ENCODE assay signal across 27 cellular contexts in genomic region chr14:105576525-105577088, GRCh38. TPM values are rescaled to one million over a fixed set of nuclear protein-coding genes. Genes with fewer than 3 reads are reported as not detected.
DNase-seq lines count a peak whose midpoint lies in the region; ATAC-seq and TF ChIP-seq lines count a peak whose summit lies in the region.
"Had no signal": no experiment of that assay in that cellular context is flagged by ENCODE, and none has a peak within 500 bp of the region (broad histone marks: within the 10 kb centered on the region; RNA-seq: fewer than 3 reads in every experiment).

No MANE protein-coding gene starts in this region.

- H3K9me3 ChIP-seq in BLaER1 treated with 17β-estradiol and CSF1 and Interleukin-3, amounts not matched to agents 10 nM and 100 nM (replicated peaks in 1 of 11) = no peaks in the 10 kb centered on the region
- H3K9me3 ChIP-seq: left ventricle myocardium inferior, ovary, right atrium auricular region, tibial nerve had no signal

- POLR2A ChIA-PET in naive thymus-derived CD8-positive, alpha-beta T cell (lab: Charles Lee) = no interaction called here

- 0 out of 2 replicates have a peak, but pooled peaks have one; percentile 26 for TF ChIP-seq POLR2A in Raji (IDR thresholded peaks at IDR 0.05; ENCODE audit: insufficient read depth, low read depth, low read length)

- no peak overlapping the region for H3K4me3 ChIP-seq in BLaER1 treated with 17β-estradiol and CSF1 and Interleukin-3, amounts not matched to agents 10 nM and 100 nM
- peak overlapping the region; percentile 68 for H3K4me3 ChIP-seq in GM12865 (ENCODE audit: low read depth, low read length)
- H3K4me3 ChIP-seq: GM23338, K562, left ventricle myocardium inferior, ovary, right atrium auricular region, tibial nerve had no signal

- H3K27me3 Mint-ChIP-seq in memory B cell = no peaks in the 10 kb centered on the region
- H3K27me3 Mint-ChIP-seq in naive thymus-derived CD8-positive, alpha-beta T cell = peaks cover 0 to 9% (median 2%) of the 10 kb centered on the region in 5 donors
- H3K27me3 Mint-ChIP-seq: activated CD4-positive, alpha-beta memory T cell treated with anti-CD3 and anti-CD28 coated beads for 36 hours; CD4-positive, alpha-beta T cell had no signal

- H3K4me1 ChIP-seq in BLaER1 treated with 17β-estradiol and CSF1 and Interleukin-3, amounts not matched to agents 10 nM and 100 nM = peaks cover 0 to 53% (median 28%) of the 10 kb centered on the region in 10 experiments; a peak in 13 of 20 replicates
- H3K4me1 ChIP-seq: left ventricle myocardium inferior, right atrium auricular region, tibial nerve had no signal

- H3K36me3 ChIP-seq in BLaER1 treated with 17β-estradiol and CSF1 and Interleukin-3, amounts not matched to agents 10 nM and 100 nM = no peaks in the 10 kb centered on the region
- H3K36me3 ChIP-seq: left ventricle myocardium inferior, ovary, right atrium auricular region, tibial nerve had no signal

- no peaks in the 10 kb centered on the region for H4K20me1 ChIP-seq in BLaER1 treated with 17β-estradiol and CSF1 and Interleukin-3, amounts not matched to agents 10 nM and 100 nM

- H3K27me3 ChIP-seq in BLaER1 treated with 17β-estradiol and CSF1 and Interleukin-3, amounts not matched to agents 10 nM and 100 nM = 0 out of 22 replicates have a peak, but pooled peaks cover 0 to 5% (median 0%) of the 10 kb centered on the region in 11 experiments
- H3K27me3 ChIP-seq: ovary, right atrium auricular region, tibial nerve had no signal

- peak overlapping the region in 6 of 11 experiments; percentile 26 to 71 (median 63); a peak in 8 of 22 replicates for H3K4me2 ChIP-seq in BLaER1 treated with 17β-estradiol and CSF1 and Interleukin-3, amounts not matched to agents 10 nM and 100 nM
- H3K4me2 ChIP-seq: GM23338 had no signal

- peaks cover 44% of the 10 kb centered on the region for H3K4me1 Mint-ChIP-seq in memory B cell
- peaks cover 0 to 38% (median 9%) of the 10 kb centered on the region in 4 donors for H3K4me1 Mint-ChIP-seq in naive thymus-derived CD8-positive, alpha-beta T cell
- H3K4me1 Mint-ChIP-seq: GM23338, mesothelial cell of epicardium, WTC11 had no signal

- H3K4me3 Mint-ChIP-seq in memory B cell = peak overlapping the region; percentile 35
- H3K4me3 Mint-ChIP-seq in naive thymus-derived CD8-positive, alpha-beta T cell = no peak overlapping the region
- H3K4me3 Mint-ChIP-seq: activated CD4-positive, alpha-beta memory T cell treated with anti-CD3 and anti-CD28 coated beads for 36 hours; CD4-positive, alpha-beta T cell; GM23338; mesothelial cell of epicardium; natural killer cell treated with Interleukin-12 subunit alpha and Interleukin-12 subunit beta and Interleukin-15 and Interleukin-18, amount 100 ng/mL, for 72 hours; WTC11 had no signal

- no peaks in the 10 kb centered on the region for H3K9me3 Mint-ChIP-seq in memory B cell
- no peaks in the 10 kb centered on the region for H3K9me3 Mint-ChIP-seq in naive thymus-derived CD8-positive, alpha-beta T cell
- H3K9me3 Mint-ChIP-seq: activated CD4-positive, alpha-beta memory T cell treated with anti-CD3 and anti-CD28 coated beads for 36 hours; CD4-positive, alpha-beta T cell; natural killer cell treated with Interleukin-12 subunit alpha and Interleukin-12 subunit beta and Interleukin-15 and Interleukin-18, amount 100 ng/mL, for 72 hours had no signal

- TF ChIP-seq CTCF in GM12865 (IDR thresholded peaks at IDR 0.05; ENCODE audit: insufficient read depth, low read depth, low read length, missing control alignments) = no peak

- DNase-seq in GM12865 (ENCODE audit: low read depth) = no peak
- DNase-seq in memory B cell (ENCODE audit: low spot score in 2 of 2) = no peak
- no peak for DNase-seq in naive thymus-derived CD8-positive, alpha-beta T cell
- no peak for DNase-seq in NCI-H1694 treated with DMSO at 0.1 percent for 48 hours (lab: John Stamatoyannopoulos, UW)
- DNase-seq in NCI-H2196 (lab: John Stamatoyannopoulos, UW; ENCODE audit: unreplicated experiment) = no peak
- DNase-seq in HUDEP-2 (lab: John Stamatoyannopoulos, UW; ENCODE audit: unreplicated experiment in 76 of 76) = no peak
- DNase-seq: activated CD4-positive, alpha-beta memory T cell treated with anti-CD3 and anti-CD28 coated beads for 36 hours; amniotic stem cell; CD4-positive, alpha-beta T cell; cortex of kidney; DMS153; left ventricle myocardium inferior; NCI-H146; NCI-H524 treated with DMSO at 0.1 percent for 48 hours; ovary; RPMI8226; stimulated activated CD4-positive, alpha-beta T cell treated with anti-CD3 and anti-CD28 coated beads, Interleukin-4, amount 100 ng/mL, for 4 hours; T1000 had no signal

- peaks cover 2% of the 10 kb centered on the region for H3K36me3 Mint-ChIP-seq in memory B cell
- H3K36me3 Mint-ChIP-seq in naive thymus-derived CD8-positive, alpha-beta T cell = no peaks in the 10 kb centered on the region
- H3K36me3 Mint-ChIP-seq: activated CD4-positive, alpha-beta memory T cell treated with anti-CD3 and anti-CD28 coated beads for 36 hours; natural killer cell treated with Interleukin-12 subunit alpha and Interleukin-12 subunit beta and Interleukin-15 and Interleukin-18, amount 100 ng/mL, for 72 hours had no signal

- peak overlapping the region in 1 of 11 experiments; percentile 43; a peak in 1 of 22 replicates for H3K27ac ChIP-seq in BLaER1 treated with 17β-estradiol and CSF1 and Interleukin-3, amounts not matched to agents 10 nM and 100 nM
- H3K27ac ChIP-seq: left ventricle myocardium inferior, ovary, right atrium auricular region had no signal

- no peak for ATAC-seq in memory B cell (ENCODE audit: low read depth)
- ATAC-seq in naive thymus-derived CD8-positive, alpha-beta T cell = no peak
- ATAC-seq: GM23338; K562; natural killer cell treated with Interleukin-12 subunit alpha and Interleukin-12 subunit beta and Interleukin-15 and Interleukin-18, amount 100 ng/mL, for 72 hours; WTC11 had no signal

- peak overlapping the region; percentile 95 for H3K27ac Mint-ChIP-seq in memory B cell
- H3K27ac Mint-ChIP-seq in naive thymus-derived CD8-positive, alpha-beta T cell = peak overlapping the region in 5 of 10 donors; percentile 25 to 88 (median 59)
- H3K27ac Mint-ChIP-seq: activated CD4-positive, alpha-beta memory T cell treated with anti-CD3 and anti-CD28 coated beads for 36 hours; CD4-positive, alpha-beta T cell; GM23338; mesothelial cell of epicardium; natural killer cell treated with Interleukin-12 subunit alpha and Interleukin-12 subunit beta and Interleukin-15 and Interleukin-18, amount 100 ng/mL, for 72 hours; WTC11 had no signal

- no peak overlapping the region for H3K9ac ChIP-seq in BLaER1 treated with 17β-estradiol and CSF1 and Interleukin-3, amounts not matched to agents 10 nM and 100 nM

RNA-seq across cellular contexts. Expression of gene TMEM121, which starts 50.2 kb away (rescaled TPM):
- total RNA-seq in naive thymus-derived CD8-positive, alpha-beta T cell = 1 to 10 TPM; 5.5 to 6.6 TPM
- polyA plus RNA-seq in naive thymus-derived CD8-positive, alpha-beta T cell = 1 to 10 TPM; 1.6 to 4.4 (median 4.3) TPM
- polyA plus RNA-seq: K562 had no signal
